In genomic region chr17:7745748-7746470, GRCh38 we compare ENCODE assay signal across 9 cellular contexts. TPM values are rescaled to one million over a fixed set of nuclear protein-coding genes. Genes with fewer than 3 reads are reported as not detected.
DNase-seq lines count a peak whose midpoint lies in the region; ATAC-seq and TF ChIP-seq lines count a peak whose summit lies in the region.
"Had no signal": no experiment of that assay in that cellular context is flagged by ENCODE, and none has a peak within 500 bp of the region (broad histone marks: within the 10 kb centered on the region; RNA-seq: fewer than 3 reads in every experiment).

No MANE protein-coding gene starts in this region.

- DNase-seq in HFF-Myc (ENCODE audit: extremely low read depth, low read depth) (peak; percentile 87), SJCRH30 (peak; percentile 30 to 50), fibroblast of mammary gland (ENCODE audit: low read depth) (peak; percentile 81), type B pancreatic cell (ENCODE audit: extremely low spot score, unreplicated experiment) (no peak), NCI-H1436 treated with DMSO at 0.1 percent for 48 hours (lab: John Stamatoyannopoulos, UW) (no peak), middle frontal gyrus (ENCODE audit: extremely low spot score, low spot score) (no peak)

- H3K36me3 ChIP-seq in SJCRH30, result no peaks in the 10 kb centered on the region

- no peak overlapping the region for H3K4me3 Mint-ChIP-seq in type B pancreatic cell
- H3K4me3 Mint-ChIP-seq: memory B cell had no signal

- H3K9me3 Mint-ChIP-seq in type B pancreatic cell, result no peaks in the 10 kb centered on the region

- TF ChIP-seq CTCF in HFF-Myc (IDR thresholded peaks at IDR 0.05; ENCODE audit: low read depth, low read length, missing control alignments) (no peak), fibroblast of mammary gland (conservative IDR thresholded peaks at IDR 0.05; ENCODE audit: control insufficient read depth, insufficient read depth, low read depth, low read length) (peak; percentile 19), type B pancreatic cell (conservative IDR thresholded peaks at IDR 0.05) (peak; percentile 45)

- H3K4me1 ChIP-seq in SJCRH30, result peaks cover 6% of the 10 kb centered on the region; the same call in 1 of the 2 replicates
- H3K4me1 ChIP-seq: body of pancreas had no signal

- H3K4me1 Mint-ChIP-seq in type B pancreatic cell (ENCODE audit: unreplicated experiment), result peaks cover 9% of the 10 kb centered on the region
- H3K4me1 Mint-ChIP-seq: memory B cell had no signal

- H3K27me3 Mint-ChIP-seq in type B pancreatic cell, result peaks cover 4% of the 10 kb centered on the region

- H3K27me3 ChIP-seq in SJCRH30, result no peaks in the 10 kb centered on the region

- H3K27ac ChIP-seq in SJCRH30, result no peak overlapping the region
- H3K27ac ChIP-seq: body of pancreas had no signal

- no peak overlapping the region for H3K27ac Mint-ChIP-seq in type B pancreatic cell
- H3K27ac Mint-ChIP-seq: memory B cell had no signal

- H3K9me3 ChIP-seq in SJCRH30 (replicated peaks), result no peaks in the 10 kb centered on the region
- H3K9me3 ChIP-seq: body of pancreas had no signal

- H3K4me3 ChIP-seq in HFF-Myc (replicated peaks; ENCODE audit: low read depth, low read length) (no peak overlapping the region), SJCRH30 (no peak overlapping the region), fibroblast of mammary gland (ENCODE audit: control insufficient read depth, low read depth, low read length) (no peak overlapping the region)
- H3K4me3 ChIP-seq: body of pancreas had no signal

- ATAC-seq in GM21529 (IDR thresholded peaks at IDR 0.05; ENCODE audit: unreplicated experiment), result no peak
- ATAC-seq: body of pancreas had no signal

- no peaks in the 10 kb centered on the region for H3K36me3 Mint-ChIP-seq in type B pancreatic cell
- H3K36me3 Mint-ChIP-seq: memory B cell had no signal

RNA-seq across cellular contexts. Expression of gene DNAH2, which starts 28.4 kb away (rescaled TPM):
- not detected in 2 replicates for total RNA-seq in SJCRH30 (2014; rRNA removed; shearing (Covaris generic))
- 0.10 and 1.0 TPM in 2 replicates for total RNA-seq in type B pancreatic cell (ENCODE audit: low replicate concordance)

RNA-seq across cellular contexts. Expression of gene EFNB3, which starts 40.9 kb away (rescaled TPM):
- 3.5 and 4.1 TPM in 2 replicates for total RNA-seq in SJCRH30 (2014; rRNA removed; shearing (Covaris generic))
- total RNA-seq in type B pancreatic cell (ENCODE audit: low replicate concordance), result 11.4 and 79.5 TPM in 2 replicates

RNA-seq across cellular contexts. Expression of gene WRAP53, which starts 57.6 kb away (rescaled TPM):
- total RNA-seq in SJCRH30 (2014; rRNA removed; shearing (Covaris generic)), result 14.9 and 15.6 TPM in 2 replicates
- 10.2 and 22.1 TPM in 2 replicates for total RNA-seq in type B pancreatic cell (ENCODE audit: low replicate concordance)

RNA-seq across cellular contexts. Expression of gene TP53, which starts 58.6 kb away (rescaled TPM):
- 37.8 and 39.5 TPM in 2 replicates for total RNA-seq in SJCRH30 (2014; rRNA removed; shearing (Covaris generic))
- 80.7 and 123 TPM in 2 replicates for total RNA-seq in type B pancreatic cell (ENCODE audit: low replicate concordance)

Comparison
In these comparisons a context has a peak if more than half of its experiments do, and no peak if none do; other contexts are left out.
1. DNase-seq: peak in HFF-Myc (single experiment), SJCRH30 (2 of 2) and fibroblast of mammary gland (single experiment); none in type B pancreatic cell (single experiment), NCI-H1436 treated with DMSO at 0.1 percent for 48 hours (single experiment) and middle frontal gyrus (single experiment).